Comparison of ENCODE assay signal across 9 cellular contexts in the genomic region with DNA sequence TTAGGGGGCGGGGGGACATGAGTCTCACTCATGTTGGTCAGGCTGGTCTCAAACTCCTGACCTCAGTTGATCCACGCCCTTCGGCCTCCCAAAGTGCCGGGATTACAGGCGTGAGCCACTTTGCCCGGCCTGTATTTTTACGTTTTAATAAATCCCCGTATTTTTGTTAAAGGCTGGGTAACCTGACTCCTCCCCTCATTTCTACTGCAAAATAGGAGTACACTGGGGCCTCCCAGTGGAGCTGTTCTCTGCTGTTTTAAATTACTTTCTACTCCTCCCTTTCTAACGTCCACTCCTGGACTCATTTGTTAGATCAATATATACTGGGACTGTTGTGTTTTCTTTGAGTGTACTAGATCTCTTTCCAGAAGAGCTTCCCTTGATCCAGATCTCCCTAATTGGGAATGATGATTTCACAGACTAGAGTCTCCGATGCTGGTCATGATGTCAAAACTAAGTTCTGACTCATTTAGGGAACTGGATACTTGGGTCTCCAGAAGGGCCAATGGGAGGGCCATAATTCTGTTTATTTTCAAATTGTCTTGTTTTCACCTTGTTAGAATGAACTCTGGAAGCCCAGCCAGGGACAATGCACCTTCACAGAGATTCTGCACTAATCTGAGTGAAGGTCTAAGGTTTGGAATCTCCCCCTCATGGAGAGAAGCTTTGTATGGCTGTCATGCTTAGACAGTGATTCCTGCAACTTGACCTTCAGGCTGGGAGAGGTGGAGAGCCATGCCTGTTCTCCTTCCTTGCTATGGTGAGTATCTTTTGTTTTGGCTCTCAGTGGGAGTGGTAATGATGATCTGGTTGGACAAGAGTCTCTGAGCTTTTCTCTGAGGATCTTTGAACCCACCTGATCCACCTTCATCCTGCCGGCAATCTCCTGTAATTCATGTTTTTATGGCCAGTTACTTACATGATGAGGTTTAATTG. TPM values are rescaled to one million over a fixed set of nuclear protein-coding genes. Genes with fewer than 3 reads are reported as not detected.
DNase-seq lines count a peak whose midpoint lies in the region; ATAC-seq, FAIRE-seq and TF ChIP-seq lines count a peak whose summit lies in the region.
"Had no signal": no experiment of that assay in that cellular context is flagged by ENCODE, and none has a peak within 500 bp of the region (broad histone marks: within the 10 kb centered on the region; RNA-seq: fewer than 3 reads in every experiment).

No MANE protein-coding gene starts in this region.

- H3K9ac ChIP-seq in endothelial cell of umbilical vein (replicated peaks; ENCODE audit: extremely low read depth, insufficient read depth, low read length), result peak overlapping the region; percentile 99
- H3K9ac ChIP-seq in neuronal stem cell (ENCODE audit: low read depth, low read length, poor library complexity), result no peak overlapping the region

- H2AFZ ChIP-seq in endothelial cell of umbilical vein (ENCODE audit: low read depth, low read length), result no peak overlapping the region
- no peak overlapping the region for H2AFZ ChIP-seq in neuronal stem cell (ENCODE audit: low read length)

- TF ChIP-seq POLR2A in endothelial cell of umbilical vein (IDR thresholded peaks at IDR 0.05; ENCODE audit: low read depth, low read length), result peak; percentile 10

- peak overlapping the region; percentile 95 for H3K27ac ChIP-seq in Panc1 (ENCODE audit: low read length)
- peak overlapping the region; percentile 38 for H3K27ac ChIP-seq in endothelial cell of umbilical vein (ENCODE audit: insufficient read depth, low read depth, low read length)
- no peak overlapping the region for H3K27ac ChIP-seq in neuronal stem cell (replicated peaks; ENCODE audit: low read length)

- H3K14ac ChIP-seq in neuronal stem cell (ENCODE audit: low read length), result no peak overlapping the region

- H3K9me3 ChIP-seq in Panc1 (ENCODE audit: control insufficient read depth, insufficient read depth, low read depth, low read length) (no peaks in the 10 kb centered on the region), endothelial cell of umbilical vein (replicated peaks; ENCODE audit: control insufficient read depth, insufficient read depth, low read length) (no peaks in the 10 kb centered on the region), neuronal stem cell (replicated peaks in 1 of 2; ENCODE audit: control insufficient read depth in 2 of 2, insufficient read depth in 1 of 2, low read depth in 1 of 2, low read length in 2 of 2) (peaks cover 0 to 3% of the 10 kb centered on the region in 2 donors)

- no CpG with 5 or more reads among the region's 11 CpGs for WGBS in neuronal stem cell (ENCODE audit: extremely low coverage in 2 of 2, insufficient read length in 2 of 2, insufficient replicate concordance in 1 of 2), 2 donors

- no peak overlapping the region for H2BK15ac ChIP-seq in neuronal stem cell (ENCODE audit: low read length)

- peaks cover 8% of the 10 kb centered on the region for H3K79me1 ChIP-seq in neuronal stem cell (ENCODE audit: low read depth, low read length)

- no TSS peak for BruUV-seq in Panc1 (replicated peaks; lab: Mats Ljungman, UMichigan)
- BruUV-seq in endothelial cell of umbilical vein (replicated peaks; lab: Mats Ljungman, UMichigan), result no TSS peak

- H3K9me1 ChIP-seq in endothelial cell of umbilical vein (replicated peaks; ENCODE audit: control insufficient read depth, extremely low read depth, insufficient read depth, low read length), result no peaks in the 10 kb centered on the region

- H2BK120ac ChIP-seq in neuronal stem cell (ENCODE audit: low read depth, low read length), result no peak overlapping the region

- FAIRE-seq in endothelial cell of umbilical vein (lab: Jason Lieb, UNC), result peak; percentile 8
- FAIRE-seq: TTC549 had no signal

- H3K27me3 ChIP-seq in Panc1 (ENCODE audit: control insufficient read depth, insufficient read depth, low read length) (no peaks in the 10 kb centered on the region), endothelial cell of umbilical vein (ENCODE audit: control insufficient read depth in 2 of 2, insufficient read depth in 2 of 2, low read length in 2 of 2) (no peaks in the 10 kb centered on the region), neuronal stem cell (ENCODE audit: control insufficient read depth in 3 of 3, insufficient read depth in 3 of 3, low read depth in 1 of 3, low read length in 3 of 3) (no peaks in the 10 kb centered on the region)

- no peak for TF ChIP-seq CTCF in Panc1 (IDR thresholded peaks at IDR 0.05)
- TF ChIP-seq CTCF in endothelial cell of umbilical vein (IDR thresholded peaks at IDR 0.05; ENCODE audit: extremely low read depth in 1 of 2, insufficient read depth in 1 of 2, low read depth in 1 of 2, low read length in 2 of 2), result no peak

- in situ Hi-C loops in Panc1 (cut with HindIII; ENCODE audit: low pct_unique_long_range_greater_than_20kb, low sequenced_read_pairs), result no loop called here

- POLR2A ChIA-PET in Panc1 (lab: Charles Lee) (interaction anchor here (0.5 kb wide), 1 partner anchor 141 kb away, joined by 6 read pairs; no protein-coding TSS in a partner anchor), endothelial cell of umbilical vein (lab: Charles Lee) (interaction anchor here (0.6 to 1.6 kb wide), 2 partner anchors 9 to 21 kb away, joined by 3 to 6 read pairs; a partner anchor contains a TSS)

- CTCF ChIA-PET in Panc1 (lab: Charles Lee), result no interaction called here
- CTCF ChIA-PET in endothelial cell of umbilical vein (lab: Charles Lee), result interaction anchor here (1.0 to 1.5 kb wide), 6 partner anchors 23 to 157 kb away, joined by 3 to 7 read pairs (median 3); no protein-coding TSS in a partner anchor

- dilution Hi-C loops in endothelial cell of umbilical vein (cut with MboI; ENCODE audit: extremely low pct_ligation_motif_present, low sequenced_read_pairs), result no loop called here

- H4K91ac ChIP-seq in neuronal stem cell (ENCODE audit: low read depth, low read length, poor library complexity), result no peak overlapping the region

- H3K23ac ChIP-seq in neuronal stem cell (ENCODE audit: low read depth, low read length, poor library complexity), result no peak overlapping the region

- peaks cover 45% of the 10 kb centered on the region for H3K79me2 ChIP-seq in endothelial cell of umbilical vein (ENCODE audit: control insufficient read depth, insufficient read depth, low read length)

- H2AK5ac ChIP-seq in neuronal stem cell (ENCODE audit: low read depth, low read length), result no peak overlapping the region

- H2BK12ac ChIP-seq in neuronal stem cell (ENCODE audit: low read length), result no peak overlapping the region

- H3K4me2 ChIP-seq in endothelial cell of umbilical vein (ENCODE audit: insufficient read depth, low read length) (peak overlapping the region; percentile 86), neuronal stem cell (ENCODE audit: insufficient read depth, low read length, poor library complexity, severe bottlenecking) (peak overlapping the region; percentile 60)

- H3K36me3 ChIP-seq in Panc1 (ENCODE audit: control insufficient read depth, insufficient read depth, low read length) (peaks cover 21% of the 10 kb centered on the region), endothelial cell of umbilical vein (ENCODE audit: control insufficient read depth in 2 of 2, extremely low read depth in 1 of 2, insufficient read depth in 2 of 2, low read length in 2 of 2) (peaks cover 21 to 27% of the 10 kb centered on the region in 2 experiments), neuronal stem cell (replicated peaks in 1 of 2; ENCODE audit: control insufficient read depth in 2 of 2, insufficient read depth in 2 of 2, low read length in 2 of 2) (peaks cover 37 to 55% of the 10 kb centered on the region in 2 donors)

- ATAC-seq in Panc1, result no peak

- no peak for DNase-seq in Panc1 (ENCODE audit: low read depth, low spot score)
- DNase-seq in endothelial cell of umbilical vein (ENCODE audit: low read depth, low spot score), result peak; percentile 30
- DNase-seq in neuronal stem cell (ENCODE audit: low spot score), result no peak
- no peak for DNase-seq in 8988T
- DNase-seq in C1 segment of cervical spinal cord (lab: John Stamatoyannopoulos, UW), result no peak
- DNase-seq in NCI-H2196 (lab: John Stamatoyannopoulos, UW; ENCODE audit: unreplicated experiment), result no peak
- no peak for DNase-seq in iPS-NIHi7 (ENCODE audit: extremely low spot score)

- H3K18ac ChIP-seq in neuronal stem cell (ENCODE audit: low read length), result no peak overlapping the region

- intact Hi-C loops in Panc1 (cut with micrococcal nuclease; ENCODE audit: unreplicated experiment), result loop anchor here (10.0 kb wide), 1 partner anchor 102 kb away; a partner anchor contains a TSS
- intact Hi-C loops in endothelial cell of umbilical vein (cut with micrococcal nuclease), result loop anchor here (10.0 kb wide), 1 partner anchor 118 kb away; a partner anchor contains a TSS

- no peak overlapping the region for H3K4ac ChIP-seq in neuronal stem cell (ENCODE audit: low read length)

- H4K8ac ChIP-seq in neuronal stem cell (ENCODE audit: low read depth, low read length), result no peak overlapping the region

- peaks cover 32% of the 10 kb centered on the region for H3K4me1 ChIP-seq in Panc1 (ENCODE audit: control insufficient read depth, insufficient read depth, low read length)
- H3K4me1 ChIP-seq in endothelial cell of umbilical vein (ENCODE audit: control insufficient read depth, extremely low read depth, insufficient read depth, low read length), result peaks cover 27% of the 10 kb centered on the region
- H3K4me1 ChIP-seq in neuronal stem cell (ENCODE audit: control insufficient read depth in 2 of 2, insufficient read depth in 1 of 2, low read depth in 1 of 2, low read length in 2 of 2), result peaks cover 4 to 16% of the 10 kb centered on the region in 2 donors

- peak overlapping the region; percentile 98 for H3K4me3 ChIP-seq in GM08714 (ENCODE audit: low read length)
- peak overlapping the region; percentile 77 to 95 for H3K4me3 ChIP-seq in Panc1 (ENCODE audit: low read depth in 2 of 2, low read length in 2 of 2)
- peak overlapping the region; percentile 38 to 98 (median 81) for H3K4me3 ChIP-seq in endothelial cell of umbilical vein (replicated peaks in 1 of 3; ENCODE audit: insufficient read depth in 1 of 3, low read depth in 1 of 3, low read length in 3 of 3)
- peak overlapping the region in 1 of 2 donors; percentile 92 for H3K4me3 ChIP-seq in neuronal stem cell (ENCODE audit: low read length in 2 of 2)

- H4K20me1 ChIP-seq in endothelial cell of umbilical vein (replicated peaks; ENCODE audit: control insufficient read depth, extremely low read depth, insufficient read depth, low read length), result peaks cover 8% of the 10 kb centered on the region

- no peak overlapping the region for H2BK5ac ChIP-seq in neuronal stem cell (ENCODE audit: low read length)

RNA-seq across cellular contexts. Expression of a gene that starts 9.4 kb away (rescaled TPM):
- total RNA-seq in Panc1 (2021; ENCODE audit: unreplicated experiment) (147 TPM), endothelial cell of umbilical vein (49.3 and 54.0 TPM in 2 replicates)
- polyA plus RNA-seq in Panc1 (2012; ENCODE audit: insufficient read length), result 235 TPM
- polyA plus RNA-seq in endothelial cell of umbilical vein, result 27.1 and 31.7 TPM in 2 replicates
- polyA plus RNA-seq in endothelial cell of umbilical vein (2011; cell fraction: cytosol; rRNA removed), result 13.4 and 15.4 TPM in 2 replicates
- polyA plus RNA-seq in endothelial cell of umbilical vein (2011; cell fraction: nucleus; rRNA removed), result 23.8 and 26.3 TPM in 2 replicates
- 27.0 and 39.2 TPM in 2 replicates for polyA plus RNA-seq in endothelial cell of umbilical vein (2012)
- 30.0 and 46.3 TPM in 2 replicates for polyA minus RNA-seq in endothelial cell of umbilical vein
- polyA minus RNA-seq in endothelial cell of umbilical vein (2011; cell fraction: cytosol; rRNA and poly(A)+ RNA removed), result 261 TPM
- 11.5 and 22.2 TPM in 2 replicates for polyA minus RNA-seq in endothelial cell of umbilical vein (2011; cell fraction: nucleus; rRNA and poly(A)+ RNA removed)
- 25.9 TPM for polyA plus RNA-seq in neuronal stem cell (2013, experiment 1 of 2)
- polyA plus RNA-seq in neuronal stem cell (2013, experiment 2 of 2), result 25.2 TPM

RNA-seq across cellular contexts. Expression of a gene that starts 21.6 kb away (rescaled TPM):
- total RNA-seq in Panc1 (2021; ENCODE audit: unreplicated experiment) (169 TPM), endothelial cell of umbilical vein (55.6 and 58.3 TPM in 2 replicates)
- 344 TPM for polyA plus RNA-seq in Panc1 (2012; ENCODE audit: insufficient read length)
- polyA plus RNA-seq in endothelial cell of umbilical vein, result 56.0 and 57.2 TPM in 2 replicates
- 36.9 and 38.7 TPM in 2 replicates for polyA plus RNA-seq in endothelial cell of umbilical vein (2011; cell fraction: cytosol; rRNA removed)
- 35.7 and 40.1 TPM in 2 replicates for polyA plus RNA-seq in endothelial cell of umbilical vein (2011; cell fraction: nucleus; rRNA removed)
- 36.6 and 43.0 TPM in 2 replicates for polyA plus RNA-seq in endothelial cell of umbilical vein (2012)
- polyA minus RNA-seq in endothelial cell of umbilical vein, result 28.8 and 30.6 TPM in 2 replicates
- 183 TPM for polyA minus RNA-seq in endothelial cell of umbilical vein (2011; cell fraction: cytosol; rRNA and poly(A)+ RNA removed)
- 13.9 and 24.8 TPM in 2 replicates for polyA minus RNA-seq in endothelial cell of umbilical vein (2011; cell fraction: nucleus; rRNA and poly(A)+ RNA removed)
- polyA plus RNA-seq in neuronal stem cell (2013, experiment 1 of 2), result 70.8 TPM
- polyA plus RNA-seq in neuronal stem cell (2013, experiment 2 of 2), result 71.3 TPM

RNA-seq across cellular contexts. Expression of a gene that starts 21.9 kb away (rescaled TPM):
- total RNA-seq in Panc1 (2021; ENCODE audit: unreplicated experiment) (2.8 TPM), endothelial cell of umbilical vein (0.74 and 0.77 TPM in 2 replicates)
- 3.8 TPM for polyA plus RNA-seq in Panc1 (2012; ENCODE audit: insufficient read length)
- 0.32 and 0.35 TPM in 2 replicates for polyA plus RNA-seq in endothelial cell of umbilical vein
- polyA plus RNA-seq in endothelial cell of umbilical vein (2011; cell fraction: cytosol; rRNA removed), result 0.31 TPM in 2 replicates
- polyA plus RNA-seq in endothelial cell of umbilical vein (2011; cell fraction: nucleus; rRNA removed), result 0.34 and 0.38 TPM in 2 replicates
- polyA plus RNA-seq in endothelial cell of umbilical vein (2012), result 0.27 and 0.38 TPM in 2 replicates
- polyA minus RNA-seq in endothelial cell of umbilical vein, result 0.79 and 1.7 TPM in 2 replicates
- 0.72 TPM for polyA minus RNA-seq in endothelial cell of umbilical vein (2011; cell fraction: cytosol; rRNA and poly(A)+ RNA removed)
- polyA minus RNA-seq in endothelial cell of umbilical vein (2011; cell fraction: nucleus; rRNA and poly(A)+ RNA removed), result not detected in 2 replicates
- polyA plus RNA-seq in neuronal stem cell (2013, experiment 1 of 2), result 1.2 TPM
- 1.1 TPM for polyA plus RNA-seq in neuronal stem cell (2013, experiment 2 of 2)

RNA-seq across cellular contexts. Expression of a gene that starts 25.7 kb away (rescaled TPM):
- total RNA-seq in Panc1 (2021; ENCODE audit: unreplicated experiment) (111 TPM), endothelial cell of umbilical vein (61.3 and 62.8 TPM in 2 replicates)
- 103 TPM for polyA plus RNA-seq in Panc1 (2012; ENCODE audit: insufficient read length)
- polyA plus RNA-seq in endothelial cell of umbilical vein, result 111 and 115 TPM in 2 replicates
- polyA plus RNA-seq in endothelial cell of umbilical vein (2011; cell fraction: cytosol; rRNA removed), result 74.1 and 84.9 TPM in 2 replicates
- polyA plus RNA-seq in endothelial cell of umbilical vein (2011; cell fraction: nucleus; rRNA removed), result 42.3 and 48.1 TPM in 2 replicates
- polyA plus RNA-seq in endothelial cell of umbilical vein (2012), result 41.5 and 51.3 TPM in 2 replicates
- 73.1 and 73.9 TPM in 2 replicates for polyA minus RNA-seq in endothelial cell of umbilical vein
- 15.0 TPM for polyA minus RNA-seq in endothelial cell of umbilical vein (2011; cell fraction: cytosol; rRNA and poly(A)+ RNA removed)
- polyA minus RNA-seq in endothelial cell of umbilical vein (2011; cell fraction: nucleus; rRNA and poly(A)+ RNA removed), result 15.0 and 15.6 TPM in 2 replicates
- 34.6 TPM for polyA plus RNA-seq in neuronal stem cell (2013, experiment 1 of 2)
- polyA plus RNA-seq in neuronal stem cell (2013, experiment 2 of 2), result 36.0 TPM

RNA-seq across cellular contexts. Expression of a gene that starts 30.2 kb away (rescaled TPM):
- total RNA-seq in Panc1 (2021; ENCODE audit: unreplicated experiment), result 89.7 TPM
- polyA plus RNA-seq in Panc1 (2012; ENCODE audit: insufficient read length), result 91.3 TPM
- 78.1 and 78.6 TPM in 2 replicates for total RNA-seq in endothelial cell of umbilical vein
- 86.0 and 95.5 TPM in 2 replicates for polyA plus RNA-seq in endothelial cell of umbilical vein
- 92.9 and 111 TPM in 2 replicates for polyA plus RNA-seq in endothelial cell of umbilical vein (2011; cell fraction: cytosol; rRNA removed)
- polyA plus RNA-seq in endothelial cell of umbilical vein (2011; cell fraction: nucleus; rRNA removed), result 26.0 and 27.1 TPM in 2 replicates
- 71.2 and 88.1 TPM in 2 replicates for polyA plus RNA-seq in endothelial cell of umbilical vein (2012)
- polyA minus RNA-seq in endothelial cell of umbilical vein, result 51.1 and 55.1 TPM in 2 replicates
- polyA minus RNA-seq in endothelial cell of umbilical vein (2011; cell fraction: cytosol; rRNA and poly(A)+ RNA removed), result 42.9 TPM
- 6.0 and 7.9 TPM in 2 replicates for polyA minus RNA-seq in endothelial cell of umbilical vein (2011; cell fraction: nucleus; rRNA and poly(A)+ RNA removed)
- 235 TPM for polyA plus RNA-seq in neuronal stem cell (2013, experiment 1 of 2)
- 233 TPM for polyA plus RNA-seq in neuronal stem cell (2013, experiment 2 of 2)
